Comparison of ENCODE assay signal across 29 cellular contexts in the genomic region with DNA sequence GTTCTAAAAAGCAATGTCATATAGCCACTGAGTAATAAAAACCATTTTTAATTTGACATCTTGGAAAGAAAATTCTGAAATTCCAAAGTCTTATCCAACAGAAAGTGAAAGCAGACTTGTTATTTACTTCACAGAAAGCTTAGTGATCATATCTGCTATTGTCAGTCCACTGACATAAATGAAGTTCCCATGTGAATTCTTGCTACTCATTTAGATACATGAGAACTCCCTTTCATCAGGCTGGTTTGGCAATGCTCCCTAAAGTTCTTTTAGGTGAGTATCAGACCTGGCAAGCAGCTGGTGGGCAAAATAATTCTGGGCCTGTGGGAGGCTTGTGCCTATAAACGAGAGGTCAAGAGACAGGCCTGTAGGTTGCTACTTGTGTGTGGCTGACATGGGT. TPM values are rescaled to one million over a fixed set of nuclear protein-coding genes. Genes with fewer than 3 reads are reported as not detected.
DNase-seq lines count a peak whose midpoint lies in the region; ATAC-seq and TF ChIP-seq lines count a peak whose summit lies in the region.
"Had no signal": no experiment of that assay in that cellular context is flagged by ENCODE, and none has a peak within 500 bp of the region (broad histone marks: within the 10 kb centered on the region; RNA-seq: fewer than 3 reads in every experiment).

No MANE protein-coding gene starts in this region.

- no peaks in the 10 kb centered on the region for H3F3A ChIP-seq in PC-3 (ENCODE audit: low read length, unreplicated experiment)

- H3K27me3 Mint-ChIP-seq in stimulated activated naive CD8-positive, alpha-beta T cell treated with anti-CD3 and anti-CD28 coated beads, Interleukin-15, Interleukin-2, amounts not matched to agents 100 ng/mL and 50 ng/mL, for 24 hours: no peaks in the 10 kb centered on the region
- no peaks in the 10 kb centered on the region for H3K27me3 Mint-ChIP-seq in stimulated activated naive CD8-positive, alpha-beta T cell treated with anti-CD3 and anti-CD28 coated beads, Interleukin-15, amount 100 ng/mL, for 72 hours
- H3K27me3 Mint-ChIP-seq in endodermal cell (ENCODE audit: insufficient read depth): no peaks in the 10 kb centered on the region
- H3K27me3 Mint-ChIP-seq in naive thymus-derived CD4-positive, alpha-beta T cell: no peaks in the 10 kb centered on the region
- H3K27me3 Mint-ChIP-seq: activated CD8-positive, alpha-beta memory T cell treated with anti-CD3 and anti-CD28 coated beads, Interleukin-2, amount 10 ng/mL, durations not matched to agents 7 days and 5 days had no signal

- H3K4me1 ChIP-seq in endodermal cell (ENCODE audit: control insufficient read depth, insufficient read depth, low read length) (no peaks in the 10 kb centered on the region), thymus (ENCODE audit: control insufficient read depth, insufficient read depth, low read length) (no peaks in the 10 kb centered on the region), PC-3 (ENCODE audit: insufficient read depth, low read length) (no peaks in the 10 kb centered on the region)
- H3K4me1 ChIP-seq in naive thymus-derived CD4-positive, alpha-beta T cell (ENCODE audit: control insufficient read depth in 2 of 2, insufficient read depth in 2 of 2, low read length in 2 of 2): no peaks in the 10 kb centered on the region
- H3K4me1 ChIP-seq: adrenal gland, breast epithelium, colonic mucosa, esophagus squamous epithelium, parathyroid adenoma, tibial artery had no signal

- H3K36me3 Mint-ChIP-seq in stimulated activated naive CD8-positive, alpha-beta T cell treated with anti-CD3 and anti-CD28 coated beads, Interleukin-15, Interleukin-2, amounts not matched to agents 100 ng/mL and 50 ng/mL, for 24 hours (ENCODE audit: low read depth): peaks cover 46% of the 10 kb centered on the region
- peaks cover 70% of the 10 kb centered on the region for H3K36me3 Mint-ChIP-seq in endodermal cell (ENCODE audit: low read depth)
- peaks cover 0 to 39% (median 14%) of the 10 kb centered on the region in 5 donors for H3K36me3 Mint-ChIP-seq in naive thymus-derived CD4-positive, alpha-beta T cell

- peak overlapping the region; percentile 24 for H3K27ac Mint-ChIP-seq in stimulated activated naive CD8-positive, alpha-beta T cell treated with anti-CD3 and anti-CD28 coated beads, Interleukin-15, Interleukin-2, amounts not matched to agents 100 ng/mL and 50 ng/mL, for 24 hours
- H3K27ac Mint-ChIP-seq in stimulated activated naive CD8-positive, alpha-beta T cell treated with anti-CD3 and anti-CD28 coated beads, Interleukin-15, amount 100 ng/mL, for 72 hours: no peak overlapping the region
- H3K27ac Mint-ChIP-seq in endodermal cell: peak overlapping the region; percentile 62
- H3K27ac Mint-ChIP-seq in naive thymus-derived CD4-positive, alpha-beta T cell: peak overlapping the region in 5 of 9 donors; percentile 6 to 59 (median 34)
- H3K27ac Mint-ChIP-seq: activated CD8-positive, alpha-beta memory T cell treated with anti-CD3 and anti-CD28 coated beads, Interleukin-2, amount 10 ng/mL, durations not matched to agents 7 days and 5 days; activated T-helper 2 cell treated with anti-CD3 and anti-CD28 coated beads, Interferon-gamma antibody, Interleukin-2, Interleukin-4, amounts not matched to agents 10 μg/mL and 5 μg/mL and 100 μg/mL, durations not matched to agents 14 hours and 24 hours and 36 hours; natural killer cell had no signal

- no peak for TF ChIP-seq CTCF in endodermal cell (conservative IDR thresholded peaks at IDR 0.05)
- no peak for TF ChIP-seq CTCF in PC-3 (conservative IDR thresholded peaks at IDR 0.05; ENCODE audit: low read depth, low read length)

- no peak for DNase-seq in stimulated activated naive CD8-positive, alpha-beta T cell treated with anti-CD3 and anti-CD28 coated beads, Interleukin-15, amount 100 ng/mL, for 72 hours
- DNase-seq in endodermal cell (no peak), HT-29 (ENCODE audit: low spot score) (no peak), PC-3 (no peak), GM03348 (ENCODE audit: low spot score) (no peak)
- DNase-seq in naive thymus-derived CD4-positive, alpha-beta T cell: no peak
- DNase-seq: activated CD4-positive, alpha-beta T cell treated with anti-CD3 and anti-CD28 coated beads for 1 hour; activated CD8-positive, alpha-beta memory T cell treated with anti-CD3 and anti-CD28 coated beads, Interleukin-2, amount 10 ng/mL, durations not matched to agents 7 days and 5 days; adrenal gland; colonic mucosa; DMS79; esophagus squamous epithelium; glutamatergic neuron; Karpas-422; mesendoderm; natural killer cell; NCI-H187 treated with DMSO at 0.1 percent for 48 hours; NCI-H345; NCI-H82; SHP77 treated with DMSO at 0.1 percent for 48 hours; tibial artery had no signal

- no TSS peak for BruUV-seq in PC-3 (replicated peaks; lab: Mats Ljungman, UMichigan)

- H3K4me3 Mint-ChIP-seq in stimulated activated naive CD8-positive, alpha-beta T cell treated with anti-CD3 and anti-CD28 coated beads, Interleukin-15, Interleukin-2, amounts not matched to agents 100 ng/mL and 50 ng/mL, for 24 hours: no peak overlapping the region
- H3K4me3 Mint-ChIP-seq in stimulated activated naive CD8-positive, alpha-beta T cell treated with anti-CD3 and anti-CD28 coated beads, Interleukin-15, amount 100 ng/mL, for 72 hours: no peak overlapping the region
- H3K4me3 Mint-ChIP-seq in endodermal cell: no peak overlapping the region
- no peak overlapping the region for H3K4me3 Mint-ChIP-seq in naive thymus-derived CD4-positive, alpha-beta T cell
- H3K4me3 Mint-ChIP-seq: activated CD8-positive, alpha-beta memory T cell treated with anti-CD3 and anti-CD28 coated beads, Interleukin-2, amount 10 ng/mL, durations not matched to agents 7 days and 5 days; CD14-positive monocyte; natural killer cell had no signal

- no peak overlapping the region for H3K27ac ChIP-seq in endodermal cell (ENCODE audit: low read depth, low read length)
- no peak overlapping the region for H3K27ac ChIP-seq in naive thymus-derived CD4-positive, alpha-beta T cell (ENCODE audit: low read depth, low read length)
- peak overlapping the region; percentile 33 for H3K27ac ChIP-seq in thymus (ENCODE audit: low read depth)
- H3K27ac ChIP-seq in PC-3 (ENCODE audit: low read length): no peak overlapping the region
- H3K27ac ChIP-seq: breast epithelium, colonic mucosa, esophagus squamous epithelium, parathyroid adenoma, tibial artery had no signal

- CTCF ChIA-PET in naive thymus-derived CD4-positive, alpha-beta T cell (lab: Charles Lee): no interaction called here
- CTCF ChIA-PET in PC-3 (lab: Charles Lee): interaction anchor here (0.7 kb wide), 1 partner anchor 337 kb away, joined by 4 read pairs; no protein-coding TSS in a partner anchor

- H3K4me1 Mint-ChIP-seq in stimulated activated naive CD8-positive, alpha-beta T cell treated with anti-CD3 and anti-CD28 coated beads, Interleukin-15, Interleukin-2, amounts not matched to agents 100 ng/mL and 50 ng/mL, for 24 hours (ENCODE audit: low read depth): no peaks in the 10 kb centered on the region
- no peaks in the 10 kb centered on the region for H3K4me1 Mint-ChIP-seq in stimulated activated naive CD8-positive, alpha-beta T cell treated with anti-CD3 and anti-CD28 coated beads, Interleukin-15, amount 100 ng/mL, for 72 hours
- H3K4me1 Mint-ChIP-seq in endodermal cell: no peaks in the 10 kb centered on the region
- H3K4me1 Mint-ChIP-seq in naive thymus-derived CD4-positive, alpha-beta T cell: peaks cover 0 to 6% (median 0%) of the 10 kb centered on the region in 7 donors
- H3K4me1 Mint-ChIP-seq: activated CD8-positive, alpha-beta memory T cell treated with anti-CD3 and anti-CD28 coated beads, Interleukin-2, amount 10 ng/mL, durations not matched to agents 7 days and 5 days; CD14-positive monocyte; natural killer cell had no signal

- H3K79me2 ChIP-seq in PC-3 (ENCODE audit: low read length): no peaks in the 10 kb centered on the region
- H3K79me2 ChIP-seq: parathyroid adenoma had no signal

- peaks cover 78% of the 10 kb centered on the region for H3K36me3 ChIP-seq in endodermal cell (ENCODE audit: control insufficient read depth, insufficient read depth, low read length)
- peaks cover 4 to 58% (median 16%) of the 10 kb centered on the region in 3 experiments for H3K36me3 ChIP-seq in naive thymus-derived CD4-positive, alpha-beta T cell (ENCODE audit: control insufficient read depth in 2 of 3, insufficient read depth in 3 of 3, low read length in 3 of 3)
- peaks cover 36% of the 10 kb centered on the region for H3K36me3 ChIP-seq in thymus (ENCODE audit: control insufficient read depth, insufficient read depth)
- peaks cover 36% of the 10 kb centered on the region for H3K36me3 ChIP-seq in PC-3 (ENCODE audit: low read depth, low read length)
- H3K36me3 ChIP-seq: breast epithelium had no signal

- ATAC-seq in stimulated activated naive CD8-positive, alpha-beta T cell treated with anti-CD3 and anti-CD28 coated beads, Interleukin-15, amount 100 ng/mL, for 72 hours: no peak
- no peak for ATAC-seq in naive thymus-derived CD4-positive, alpha-beta T cell
- ATAC-seq in PC-3: no peak
- ATAC-seq: activated CD8-positive, alpha-beta memory T cell treated with anti-CD3 and anti-CD28 coated beads, Interleukin-2, amount 10 ng/mL, durations not matched to agents 7 days and 5 days; GM12878; natural killer cell; sciatic nerve had no signal

- H3K27me3 ChIP-seq in endodermal cell (ENCODE audit: control insufficient read depth, insufficient read depth, low read length, poor library complexity, severe bottlenecking) (no peaks in the 10 kb centered on the region), thymus (ENCODE audit: control insufficient read depth, insufficient read depth) (no peaks in the 10 kb centered on the region), PC-3 (ENCODE audit: low read length) (no peaks in the 10 kb centered on the region)
- no peaks in the 10 kb centered on the region for H3K27me3 ChIP-seq in naive thymus-derived CD4-positive, alpha-beta T cell (ENCODE audit: control insufficient read depth in 2 of 2, insufficient read depth in 2 of 2, low read length in 2 of 2)
- H3K27me3 ChIP-seq: adrenal gland, breast epithelium, colonic mucosa, esophagus squamous epithelium, tibial artery had no signal

- 72 to 100% methylated on average over 1 of the region's 1 CpG for WGBS in endodermal cell (ENCODE audit: insufficient coverage in 1 of 2, insufficient read length in 1 of 2), 2 experiments
- WGBS in thymus: 93% methylated on average over 1 of the region's 1 CpG

- no peaks in the 10 kb centered on the region for H3K9me2 ChIP-seq in PC-3 (replicated peaks; ENCODE audit: low read length)

- H3K9me3 Mint-ChIP-seq in stimulated activated naive CD8-positive, alpha-beta T cell treated with anti-CD3 and anti-CD28 coated beads, Interleukin-15, Interleukin-2, amounts not matched to agents 100 ng/mL and 50 ng/mL, for 24 hours: no peaks in the 10 kb centered on the region
- no peaks in the 10 kb centered on the region for H3K9me3 Mint-ChIP-seq in stimulated activated naive CD8-positive, alpha-beta T cell treated with anti-CD3 and anti-CD28 coated beads, Interleukin-15, amount 100 ng/mL, for 72 hours
- H3K9me3 Mint-ChIP-seq in endodermal cell: no peaks in the 10 kb centered on the region
- H3K9me3 Mint-ChIP-seq in naive thymus-derived CD4-positive, alpha-beta T cell: no peaks in the 10 kb centered on the region
- H3K9me3 Mint-ChIP-seq: activated T-helper 2 cell treated with anti-CD3 and anti-CD28 coated beads, Interferon-gamma antibody, Interleukin-2, Interleukin-4, amounts not matched to agents 10 μg/mL and 5 μg/mL and 100 μg/mL, durations not matched to agents 14 hours and 24 hours and 36 hours; CD14-positive monocyte; natural killer cell had no signal

- H3K4me2 ChIP-seq in PC-3 (ENCODE audit: low read length): no peak overlapping the region

- H3K9ac ChIP-seq in endodermal cell (ENCODE audit: extremely low read depth, low read length, poor library complexity, severe bottlenecking): no peak overlapping the region
- no peak overlapping the region for H3K9ac ChIP-seq in PC-3 (ENCODE audit: low read length)
- H3K9ac ChIP-seq: parathyroid adenoma had no signal

- H3K9me3 ChIP-seq in endodermal cell (ENCODE audit: control insufficient read depth, low read length): no peaks in the 10 kb centered on the region
- no peaks in the 10 kb centered on the region for H3K9me3 ChIP-seq in naive thymus-derived CD4-positive, alpha-beta T cell (ENCODE audit: control insufficient read depth in 2 of 3, low read length in 3 of 3)
- H3K9me3 ChIP-seq in thymus (ENCODE audit: control insufficient read depth): peaks cover 1% of the 10 kb centered on the region
- H3K9me3 ChIP-seq in PC-3 (ENCODE audit: low read length): no peaks in the 10 kb centered on the region
- H3K9me3 ChIP-seq: adrenal gland, breast epithelium, colonic mucosa, esophagus squamous epithelium, tibial artery had no signal

- H2AFZ ChIP-seq in PC-3 (ENCODE audit: low read length): no peak overlapping the region
- H2AFZ ChIP-seq: parathyroid adenoma had no signal

- POLR2A ChIA-PET in naive thymus-derived CD4-positive, alpha-beta T cell (lab: Charles Lee): no interaction called here
- POLR2A ChIA-PET in PC-3 (lab: Charles Lee; ENCODE audit: unreplicated experiment): no interaction called here

- H4K20me1 ChIP-seq in PC-3 (ENCODE audit: low read length): no peaks in the 10 kb centered on the region

- H3K4me3 ChIP-seq in endodermal cell (ENCODE audit: low read length) (no peak overlapping the region), thymus (ENCODE audit: low read length) (no peak overlapping the region), PC-3 (ENCODE audit: low read length) (no peak overlapping the region)
- H3K4me3 ChIP-seq in naive thymus-derived CD4-positive, alpha-beta T cell (ENCODE audit: low read length): no peak overlapping the region
- H3K4me3 ChIP-seq: adrenal gland, breast epithelium, colonic mucosa, esophagus squamous epithelium, GM12878, tibial artery had no signal

- intact Hi-C loops in naive thymus-derived CD4-positive, alpha-beta T cell (cut with micrococcal nuclease): no loop called here
- intact Hi-C loops in PC-3 (cut with micrococcal nuclease): no loop called here

RNA-seq across cellular contexts. Expression of a gene that starts 23.4 kb away (rescaled TPM):
- total RNA-seq in endodermal cell (100 to 1,000 TPM; 560 to 707 TPM), PC-3 (2014; rRNA removed) (1,420 and 1,558 TPM in 2 replicates)
- 337 TPM for polyA plus RNA-seq in endodermal cell (2013, experiment 1 of 2)
- 326 TPM for polyA plus RNA-seq in endodermal cell (2013, experiment 2 of 2)
- 100 to 1,000 TPM; 133 to 457 (median 179) TPM for total RNA-seq in naive thymus-derived CD4-positive, alpha-beta T cell
- polyA plus RNA-seq in naive thymus-derived CD4-positive, alpha-beta T cell: 100 to 1,000 TPM; 255 to 280 TPM
- 382 TPM for polyA plus RNA-seq in thymus
- total RNA-seq in HT-29 (2014; rRNA removed; shearing (Covaris generic)): 838 and 869 TPM in 2 replicates

RNA-seq across cellular contexts. Expression of a gene that starts 36.3 kb away (rescaled TPM):
- total RNA-seq in endodermal cell (100 to 1,000 TPM in 1 of 2 donors, 10 to 100 TPM in 1; 99.6 to 107 TPM), PC-3 (2014; rRNA removed) (538 and 592 TPM in 2 replicates)
- polyA plus RNA-seq in endodermal cell (2013, experiment 1 of 2): 134 TPM
- 136 TPM for polyA plus RNA-seq in endodermal cell (2013, experiment 2 of 2)
- total RNA-seq in naive thymus-derived CD4-positive, alpha-beta T cell: 100 to 1,000 TPM in 1 of 5 experiments, 10 to 100 TPM in 4; 13.4 to 159 (median 20.1) TPM
- polyA plus RNA-seq in naive thymus-derived CD4-positive, alpha-beta T cell: 10 to 100 TPM; 58.9 to 59.7 TPM
- polyA plus RNA-seq in thymus: 58.5 TPM
- 237 and 256 TPM in 2 replicates for total RNA-seq in HT-29 (2014; rRNA removed; shearing (Covaris generic))

Comparison
In these comparisons a context has a peak if more than half of its experiments do, and no peak if none do; other contexts are left out.
1. H3K27ac Mint-ChIP-seq: peak in stimulated activated naive CD8-positive, alpha-beta T cell treated with anti-CD3 and anti-CD28 coated beads, Interleukin-15, Interleukin-2, amounts not matched to agents 100 ng/mL and 50 ng/mL, for 24 hours (single experiment), endodermal cell (single experiment) and naive thymus-derived CD4-positive, alpha-beta T cell (5 of 9); none in stimulated activated naive CD8-positive, alpha-beta T cell treated with anti-CD3 and anti-CD28 coated beads, Interleukin-15, amount 100 ng/mL, for 72 hours (0 of 2).